8 cellular contexts compared by ENCODE assay signal in genomic region chr17:65086465-65086864, GRCh38. TPM values are rescaled to one million over a fixed set of nuclear protein-coding genes. Genes with fewer than 3 reads are reported as not detected.
"Had no signal": no experiment of that assay in that cellular context is flagged by ENCODE, and none has a peak within 500 bp of the region (broad histone marks: within the 10 kb centered on the region; RNA-seq: fewer than 3 reads in every experiment).

No MANE protein-coding gene starts in this region.

- FAIRE-seq: H1, H54, HTR-8/SVneo had no signal

- H3K4me3 ChIP-seq: GM23338 had no signal

- DNase-seq: H9, HCEC 1CT, KBM-7 had no signal

- H3K4me2 ChIP-seq: GM23338 had no signal

- ATAC-seq: GM23338 had no signal

RNA-seq across cellular contexts. Expression of gene RGS9, which starts 50.7 kb away (rescaled TPM):
- total RNA-seq: HT-29 had no signal
